ENCODE assay signal across 9 cellular contexts in the genomic region with DNA sequence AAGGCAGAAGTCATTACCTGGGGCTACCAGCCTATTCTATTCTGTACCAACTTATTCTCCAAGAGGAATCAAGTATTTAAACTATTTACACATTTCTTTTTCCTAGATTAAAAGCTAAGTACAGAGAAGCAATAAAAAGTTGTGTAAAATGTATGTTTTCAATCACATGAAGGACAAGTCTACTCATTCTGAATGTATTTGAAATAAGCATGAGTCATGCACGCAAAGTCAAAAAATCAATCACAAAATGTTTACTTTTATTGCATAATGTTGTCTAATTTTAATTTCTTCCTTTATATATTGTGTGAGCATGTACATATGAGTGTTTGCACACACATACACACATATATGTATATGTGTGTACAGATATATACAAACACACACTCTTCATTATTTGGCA.
"Had no signal": no experiment of that assay in that cellular context is flagged by ENCODE, and none has a peak within 500 bp of the region (broad histone marks: within the 10 kb centered on the region; RNA-seq: fewer than 3 reads in every experiment).

No MANE protein-coding gene starts in this region.

- H3K9ac ChIP-seq: GM23248 had no signal

- DNase-seq: GM23248, GOT3, H7, IMR-90, KG1 had no signal

- H2AFZ ChIP-seq: GM23248 had no signal

- H3K27ac ChIP-seq: GM23248, HL-60 had no signal

- ATAC-seq: HCT116, K562 had no signal

- H3K4me3 ChIP-seq: GM23248, HAP-1, K562 had no signal

- FAIRE-seq: K562 had no signal

- H3K9me3 ChIP-seq: HAP-1 had no signal
